In the genomic region with DNA sequence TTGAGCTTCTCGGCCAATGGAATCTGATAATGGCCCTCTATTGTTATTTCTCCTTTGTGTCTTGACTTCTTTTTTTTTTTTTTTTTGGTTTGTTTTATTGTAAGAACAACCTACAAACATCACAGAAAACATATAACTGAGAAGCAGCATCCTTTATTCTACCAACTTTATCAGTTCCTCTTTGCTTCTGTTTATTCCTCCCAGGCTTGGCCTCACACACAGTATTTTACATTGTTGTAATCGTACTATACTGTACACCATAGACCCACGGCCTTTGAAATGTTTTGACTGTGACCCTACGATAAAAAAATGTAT, we compare ENCODE assay signal across 8 cellular contexts. TPM values are rescaled to one million over a fixed set of nuclear protein-coding genes. Genes with fewer than 3 reads are reported as not detected.
DNase-seq lines count a peak whose midpoint lies in the region; ATAC-seq and TF ChIP-seq lines count a peak whose summit lies in the region.

No MANE protein-coding gene starts in this region.

- H3K27me3 Mint-ChIP-seq in activated CD8-positive, alpha-beta T cell treated with anti-CD3 and anti-CD28 coated beads for 36 hours: no peaks in the 10 kb centered on the region

- no peak overlapping the region for H3K9ac ChIP-seq in SK-N-SH
- no peak overlapping the region for H3K9ac ChIP-seq in iPS-15b (ENCODE audit: low read depth, low read length)

- peak overlapping the region; percentile 99 for H3K27ac Mint-ChIP-seq in activated CD8-positive, alpha-beta T cell treated with anti-CD3 and anti-CD28 coated beads for 36 hours
- peak overlapping the region; percentile 99 for H3K27ac Mint-ChIP-seq in stimulated activated effector memory CD8-positive, alpha-beta T cell treated with anti-CD3 and anti-CD28 coated beads, Interleukin-12 subunit alpha, Interleukin-12 subunit beta, amount 100 ng/mL, for 72 hours

- peak overlapping the region; percentile 11 to 74; a peak in 3 of 4 replicates for H3K27ac ChIP-seq in SK-N-SH (ENCODE audit: low read depth in 2 of 2, low read length in 1 of 2)

- DNase-seq in SK-N-SH (no peak), OCI-M1 (lab: John Stamatoyannopoulos, UW) (no peak), MV-4-11 (lab: John Stamatoyannopoulos, UW) (no peak), NCI-H82 (lab: John Stamatoyannopoulos, UW) (no peak)
- no peak for DNase-seq in activated CD8-positive, alpha-beta T cell treated with anti-CD3 and anti-CD28 coated beads for 36 hours
- DNase-seq in stimulated activated effector memory CD8-positive, alpha-beta T cell treated with anti-CD3 and anti-CD28 coated beads, Interleukin-12 subunit alpha, Interleukin-12 subunit beta, amount 100 ng/mL, for 72 hours (ENCODE audit: low spot score in 2 of 2): no peak

- no peak for TF ChIP-seq CTCF in SK-N-SH (IDR thresholded peaks at IDR 0.05)
- TF ChIP-seq CTCF in activated CD8-positive, alpha-beta T cell treated with anti-CD3 and anti-CD28 coated beads for 36 hours (IDR thresholded peaks at IDR 0.05): no peak

- H3F3A ChIP-seq in SK-N-SH (replicated peaks; ENCODE audit: insufficient read depth): no peaks in the 10 kb centered on the region

- H3K9me3 ChIP-seq in SK-N-SH (no peaks in the 10 kb centered on the region), iPS-15b (ENCODE audit: control insufficient read depth, insufficient read depth, low read length) (no peaks in the 10 kb centered on the region)

- intact Hi-C loops in activated CD8-positive, alpha-beta T cell treated with anti-CD3 and anti-CD28 coated beads for 36 hours (cut with micrococcal nuclease): no loop called here

- H3K27me3 ChIP-seq in SK-N-SH (ENCODE audit: insufficient read depth): no peaks in the 10 kb centered on the region
- peaks cover 9% of the 10 kb centered on the region for H3K27me3 ChIP-seq in iPS-15b (ENCODE audit: control insufficient read depth, insufficient read depth, low read length)

- H4K20me1 ChIP-seq in SK-N-SH (ENCODE audit: insufficient read depth): no peaks in the 10 kb centered on the region

- ATAC-seq in SK-N-SH treated with all-trans-retinoic acid at 6 μM for 48 hours: no peak
- no peak for ATAC-seq in activated CD8-positive, alpha-beta T cell treated with anti-CD3 and anti-CD28 coated beads for 36 hours
- no peak for ATAC-seq in stimulated activated effector memory CD8-positive, alpha-beta T cell treated with anti-CD3 and anti-CD28 coated beads, Interleukin-12 subunit alpha, Interleukin-12 subunit beta, amount 100 ng/mL, for 72 hours

- no peaks in the 10 kb centered on the region for H3K9me2 ChIP-seq in SK-N-SH

- H3K36me3 ChIP-seq in SK-N-SH (replicated peaks in 1 of 2; ENCODE audit: control insufficient read depth in 1 of 2, insufficient read depth in 2 of 2, low read length in 1 of 2): no peaks in the 10 kb centered on the region
- no peaks in the 10 kb centered on the region for H3K36me3 ChIP-seq in iPS-15b (ENCODE audit: control insufficient read depth, insufficient read depth, low read length)

- WGBS in SK-N-SH (ENCODE audit: low lambda C conversion rate): 67% methylated on average over 4 of the region's 4 CpGs

- peaks cover 18% of the 10 kb centered on the region for H3K36me3 Mint-ChIP-seq in activated CD8-positive, alpha-beta T cell treated with anti-CD3 and anti-CD28 coated beads for 36 hours (ENCODE audit: low read depth)
- H3K36me3 Mint-ChIP-seq in stimulated activated effector memory CD8-positive, alpha-beta T cell treated with anti-CD3 and anti-CD28 coated beads, Interleukin-12 subunit alpha, Interleukin-12 subunit beta, amount 100 ng/mL, for 72 hours: peaks cover 30% of the 10 kb centered on the region

- H3K4me1 ChIP-seq in SK-N-SH (ENCODE audit: control insufficient read depth in 1 of 2, insufficient read depth in 2 of 2, low read depth in 1 of 2, low read length in 1 of 2) (peaks cover 5 to 44% of the 10 kb centered on the region in 2 experiments; a peak in 3 of 4 replicates), iPS-15b (ENCODE audit: control insufficient read depth, insufficient read depth, low read length) (no peaks in the 10 kb centered on the region)

- H2AFZ ChIP-seq in SK-N-SH (ENCODE audit: low read depth): peak overlapping the region; percentile 93

- peaks cover 8% of the 10 kb centered on the region; the same call in 1 of the 2 replicates for H3K79me2 ChIP-seq in SK-N-SH (ENCODE audit: insufficient read depth)

- H3K4me3 ChIP-seq in SK-N-SH (ENCODE audit: low read depth in 2 of 2, low read length in 1 of 2) (peak overlapping the region; percentile 76 to 80), iPS-15b (ENCODE audit: low read depth, low read length) (peak overlapping the region; percentile 79)

- peak overlapping the region; percentile 92 for H3K4me3 Mint-ChIP-seq in activated CD8-positive, alpha-beta T cell treated with anti-CD3 and anti-CD28 coated beads for 36 hours
- peak overlapping the region; percentile 95 for H3K4me3 Mint-ChIP-seq in stimulated activated effector memory CD8-positive, alpha-beta T cell treated with anti-CD3 and anti-CD28 coated beads, Interleukin-12 subunit alpha, Interleukin-12 subunit beta, amount 100 ng/mL, for 72 hours

- TF ChIP-seq EP300 in SK-N-SH (IDR thresholded peaks at IDR 0.05; ENCODE audit: borderline replicate concordance in 1 of 2, low read depth in 1 of 2, low read length in 1 of 2): no peak

- TF ChIP-seq RAD21 in SK-N-SH (IDR thresholded peaks at IDR 0.05; ENCODE audit: low read length): no peak

- peak overlapping the region; percentile 87 for H3K4me2 ChIP-seq in SK-N-SH

- peaks cover 88% of the 10 kb centered on the region for H3K4me1 Mint-ChIP-seq in activated CD8-positive, alpha-beta T cell treated with anti-CD3 and anti-CD28 coated beads for 36 hours (ENCODE audit: low read depth)
- H3K4me1 Mint-ChIP-seq in stimulated activated effector memory CD8-positive, alpha-beta T cell treated with anti-CD3 and anti-CD28 coated beads, Interleukin-12 subunit alpha, Interleukin-12 subunit beta, amount 100 ng/mL, for 72 hours: peaks cover 84% of the 10 kb centered on the region

- peaks cover 4% of the 10 kb centered on the region for H3K9me3 Mint-ChIP-seq in activated CD8-positive, alpha-beta T cell treated with anti-CD3 and anti-CD28 coated beads for 36 hours
- no peaks in the 10 kb centered on the region for H3K9me3 Mint-ChIP-seq in stimulated activated effector memory CD8-positive, alpha-beta T cell treated with anti-CD3 and anti-CD28 coated beads, Interleukin-12 subunit alpha, Interleukin-12 subunit beta, amount 100 ng/mL, for 72 hours

- CTCF ChIA-PET in SK-N-SH (lab: Yijun Ruan, JAX): interaction anchor here (0.8 kb wide), 1 partner anchor 66 kb away, joined by 3 read pairs; no protein-coding TSS in a partner anchor
- CTCF ChIA-PET in activated CD8-positive, alpha-beta T cell treated with anti-CD3 and anti-CD28 coated beads for 36 hours (lab: Charles Lee): interaction anchor here (1.4 to 4.8 kb wide), 2 partner anchors 10 to 16 kb away, joined by 4 to 30 read pairs; no protein-coding TSS in a partner anchor

- POLR2A ChIA-PET in SK-N-SH (lab: Yijun Ruan, JAX): interaction anchor here (1.0 kb wide), 1 partner anchor 65 kb away, joined by 4 read pairs; no protein-coding TSS in a partner anchor
- POLR2A ChIA-PET in activated CD8-positive, alpha-beta T cell treated with anti-CD3 and anti-CD28 coated beads for 36 hours (lab: Charles Lee): interaction anchor here (0.9 to 9.6 kb wide), 4 partner anchors 8 to 17 kb away, joined by 3 to 109 read pairs (median 8); no protein-coding TSS in a partner anchor

TF ChIP-seq in SK-N-SH, 30 proteins besides CTCF, POLR2A, EP300 and RAD21 (continues in another document):
- TF ChIP-seq FOXM1 (IDR thresholded peaks at IDR 0.05; ENCODE audit: low read depth) (no peak), FOSL2 (IDR thresholded peaks at IDR 0.05; ENCODE audit: borderline replicate concordance, low read depth) (no peak), TAF1 (IDR thresholded peaks at IDR 0.05; ENCODE audit: borderline replicate concordance, low read depth, low read length) (no peak), RCOR1 (IDR thresholded peaks at IDR 0.05; ENCODE audit: low read length) (no peak), GATA2 (CRISPR knock-in tag; IDR thresholded peaks at IDR 0.05) (no peak), NRF1 (IDR thresholded peaks at IDR 0.05; ENCODE audit: low read depth, low read length) (no peak), MXI1 (IDR thresholded peaks at IDR 0.05; ENCODE audit: low read depth, low read length) (no peak), JUND (IDR thresholded peaks at IDR 0.05) (no peak)
- TF ChIP-seq, protein P1, sequence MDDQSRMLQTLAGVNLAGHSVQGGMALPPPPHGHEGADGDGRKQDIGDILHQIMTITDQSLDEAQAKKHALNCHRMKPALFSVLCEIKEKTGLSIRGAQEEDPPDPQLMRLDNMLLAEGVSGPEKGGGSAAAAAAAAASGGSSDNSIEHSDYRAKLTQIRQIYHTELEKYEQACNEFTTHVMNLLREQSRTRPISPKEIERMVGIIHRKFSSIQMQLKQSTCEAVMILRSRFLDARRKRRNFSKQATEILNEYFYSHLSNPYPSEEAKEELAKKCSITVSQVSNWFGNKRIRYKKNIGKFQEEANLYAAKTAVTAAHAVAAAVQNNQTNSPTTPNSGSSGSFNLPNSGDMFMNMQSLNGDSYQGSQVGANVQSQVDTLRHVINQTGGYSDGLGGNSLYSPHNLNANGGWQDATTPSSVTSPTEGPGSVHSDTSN (IDR thresholded peaks at IDR 0.05): no peak

TF ChIP-seq in SK-N-SH treated with all-trans-retinoic acid at 6 μM for 48 hours, 23 proteins besides CTCF, POLR2A, EP300 and RAD21 (continues in another document):
- TF ChIP-seq, protein P2, sequence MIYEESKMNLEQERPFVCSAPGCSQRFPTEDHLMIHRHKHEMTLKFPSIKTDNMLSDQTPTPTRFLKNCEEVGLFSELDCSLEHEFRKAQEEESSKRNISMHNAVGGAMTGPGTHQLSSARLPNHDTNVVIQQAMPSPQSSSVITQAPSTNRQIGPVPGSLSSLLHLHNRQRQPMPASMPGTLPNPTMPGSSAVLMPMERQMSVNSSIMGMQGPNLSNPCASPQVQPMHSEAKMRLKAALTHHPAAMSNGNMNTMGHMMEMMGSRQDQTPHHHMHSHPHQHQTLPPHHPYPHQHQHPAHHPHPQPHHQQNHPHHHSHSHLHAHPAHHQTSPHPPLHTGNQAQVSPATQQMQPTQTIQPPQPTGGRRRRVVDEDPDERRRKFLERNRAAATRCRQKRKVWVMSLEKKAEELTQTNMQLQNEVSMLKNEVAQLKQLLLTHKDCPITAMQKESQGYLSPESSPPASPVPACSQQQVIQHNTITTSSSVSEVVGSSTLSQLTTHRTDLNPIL (CRISPR knock-in tag; IDR thresholded peaks at IDR 0.05; ENCODE audit: low read depth): no peak
- no peak for TF ChIP-seq ZNF565 (CRISPR knock-in tag; conservative IDR thresholded peaks at IDR 0.05; ENCODE audit: low read depth)

RNA-seq across cellular contexts. Expression of a gene that starts 0.6 kb away (rescaled TPM):
- 49.1 and 63.2 TPM in 2 replicates for polyA plus RNA-seq in SK-N-SH (2012; rRNA removed)
- 50.1 and 62.9 TPM in 2 replicates for polyA plus RNA-seq in SK-N-SH (2012; cell fraction: cytosol; rRNA removed)
- polyA plus RNA-seq in SK-N-SH (2012; cell fraction: nucleus; rRNA removed): 17.7 and 37.0 TPM in 2 replicates
- 10 to 100 TPM; 63.7 to 68.1 TPM for total RNA-seq in activated CD8-positive, alpha-beta T cell treated with anti-CD3 and anti-CD28 coated beads for 36 hours
